1 cellular context compared by ENCODE assay signal in genomic region chr9:131416509-131416908, GRCh38.
TF ChIP-seq lines count a peak whose summit lies in the region.

No MANE protein-coding gene starts in this region.

TF ChIP-seq in SK-N-SH, 30 proteins besides CTCF, POLR2A, EP300 and RAD21 (continued from another document):
- TF ChIP-seq USF1 (IDR thresholded peaks at IDR 0.05; ENCODE audit: borderline replicate concordance, low read depth) (no peak), MEF2A (IDR thresholded peaks at IDR 0.05; ENCODE audit: borderline replicate concordance, low read depth) (no peak), YY1 (IDR thresholded peaks at IDR 0.05; ENCODE audit: low read depth) (no peak), FOXJ3 (CRISPR knock-in tag; IDR thresholded peaks at IDR 0.05) (no peak)
